ENCODE assay signal across 1 cellular context in the genomic region with DNA sequence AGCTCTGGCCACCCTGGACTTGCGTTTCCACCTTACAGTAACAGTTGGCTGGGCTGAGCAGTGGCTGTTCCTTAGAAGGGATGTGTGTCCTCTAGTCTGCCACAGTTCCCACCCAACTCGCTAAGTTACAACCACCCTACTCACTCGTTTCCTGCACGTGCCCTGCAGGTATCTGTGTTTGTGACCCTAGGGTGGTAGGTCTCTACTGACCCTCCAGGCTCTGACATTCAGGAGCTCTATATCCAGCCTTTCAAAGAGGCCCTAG.
TF ChIP-seq lines count a peak whose summit lies in the region.

No MANE protein-coding gene starts in this region.

TF ChIP-seq in GM12878, 131 proteins besides CTCF, POLR2A, EP300 and RAD21 (continued from another document):
- TF ChIP-seq, protein P1, sequence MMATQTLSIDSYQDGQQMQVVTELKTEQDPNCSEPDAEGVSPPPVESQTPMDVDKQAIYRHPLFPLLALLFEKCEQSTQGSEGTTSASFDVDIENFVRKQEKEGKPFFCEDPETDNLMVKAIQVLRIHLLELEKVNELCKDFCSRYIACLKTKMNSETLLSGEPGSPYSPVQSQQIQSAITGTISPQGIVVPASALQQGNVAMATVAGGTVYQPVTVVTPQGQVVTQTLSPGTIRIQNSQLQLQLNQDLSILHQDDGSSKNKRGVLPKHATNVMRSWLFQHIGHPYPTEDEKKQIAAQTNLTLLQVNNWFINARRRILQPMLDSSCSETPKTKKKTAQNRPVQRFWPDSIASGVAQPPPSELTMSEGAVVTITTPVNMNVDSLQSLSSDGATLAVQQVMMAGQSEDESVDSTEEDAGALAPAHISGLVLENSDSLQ (IDR thresholded peaks at IDR 0.05): 0 out of 2 replicates have a peak, but pooled peaks have one; percentile 0
- TF ChIP-seq, protein P2, sequence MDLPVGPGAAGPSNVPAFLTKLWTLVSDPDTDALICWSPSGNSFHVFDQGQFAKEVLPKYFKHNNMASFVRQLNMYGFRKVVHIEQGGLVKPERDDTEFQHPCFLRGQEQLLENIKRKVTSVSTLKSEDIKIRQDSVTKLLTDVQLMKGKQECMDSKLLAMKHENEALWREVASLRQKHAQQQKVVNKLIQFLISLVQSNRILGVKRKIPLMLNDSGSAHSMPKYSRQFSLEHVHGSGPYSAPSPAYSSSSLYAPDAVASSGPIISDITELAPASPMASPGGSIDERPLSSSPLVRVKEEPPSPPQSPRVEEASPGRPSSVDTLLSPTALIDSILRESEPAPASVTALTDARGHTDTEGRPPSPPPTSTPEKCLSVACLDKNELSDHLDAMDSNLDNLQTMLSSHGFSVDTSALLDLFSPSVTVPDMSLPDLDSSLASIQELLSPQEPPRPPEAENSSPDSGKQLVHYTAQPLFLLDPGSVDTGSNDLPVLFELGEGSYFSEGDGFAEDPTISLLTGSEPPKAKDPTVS (IDR thresholded peaks at IDR 0.05; ENCODE audit: low read depth, low read length): no peak
- TF ChIP-seq, protein P3, sequence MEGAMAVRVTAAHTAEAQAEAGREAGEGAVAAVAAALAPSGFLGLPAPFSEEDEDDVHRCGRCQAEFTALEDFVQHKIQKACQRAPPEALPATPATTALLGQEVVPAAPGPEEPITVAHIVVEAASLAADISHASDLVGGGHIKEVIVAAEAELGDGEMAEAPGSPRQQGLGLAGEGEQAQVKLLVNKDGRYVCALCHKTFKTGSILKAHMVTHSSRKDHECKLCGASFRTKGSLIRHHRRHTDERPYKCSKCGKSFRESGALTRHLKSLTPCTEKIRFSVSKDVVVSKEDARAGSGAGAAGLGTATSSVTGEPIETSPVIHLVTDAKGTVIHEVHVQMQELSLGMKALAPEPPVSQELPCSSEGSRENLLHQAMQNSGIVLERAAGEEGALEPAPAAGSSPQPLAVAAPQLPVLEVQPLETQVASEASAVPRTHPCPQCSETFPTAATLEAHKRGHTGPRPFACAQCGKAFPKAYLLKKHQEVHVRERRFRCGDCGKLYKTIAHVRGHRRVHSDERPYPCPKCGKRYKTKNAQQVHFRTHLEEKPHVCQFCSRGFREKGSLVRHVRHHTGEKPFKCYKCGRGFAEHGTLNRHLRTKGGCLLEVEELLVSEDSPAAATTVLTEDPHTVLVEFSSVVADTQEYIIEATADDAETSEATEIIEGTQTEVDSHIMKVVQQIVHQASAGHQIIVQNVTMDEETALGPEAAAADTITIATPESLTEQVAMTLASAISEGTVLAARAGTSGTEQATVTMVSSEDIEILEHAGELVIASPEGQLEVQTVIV (IDR thresholded peaks at IDR 0.05; ENCODE audit: borderline replicate concordance, partially characterized antibody): no peak
